In the genomic region with DNA sequence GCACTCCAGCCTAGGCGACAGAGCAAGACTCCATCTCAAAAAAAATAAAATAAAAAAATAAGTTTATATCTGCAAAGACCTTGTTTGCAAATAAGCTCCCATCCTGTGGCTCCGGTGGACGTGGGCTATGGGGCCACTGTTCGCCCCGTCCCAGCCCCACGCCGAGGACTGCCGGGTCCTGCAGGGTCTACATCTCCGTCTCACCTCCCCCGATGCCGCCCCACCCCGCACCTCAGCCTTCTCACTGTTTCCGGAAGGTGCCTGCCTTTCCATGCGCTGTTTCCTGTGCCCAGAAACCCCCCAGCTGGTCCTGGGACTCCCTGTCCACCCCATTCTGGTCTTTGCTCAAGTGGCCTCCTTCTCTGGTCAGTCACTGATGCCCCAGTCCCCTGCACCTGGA, we compare ENCODE assay signal across 1 cellular context.
TF ChIP-seq lines count a peak whose summit lies in the region.

No MANE protein-coding gene starts in this region.

TF ChIP-seq in H1, 55 proteins besides CTCF, POLR2A, EP300 and RAD21:
- TF ChIP-seq JUN (IDR thresholded peaks at IDR 0.05; ENCODE audit: low read depth, low read length): no peak
- no peak for TF ChIP-seq CHD2 (IDR thresholded peaks at IDR 0.05; ENCODE audit: low read length)
- TF ChIP-seq RBBP5 (IDR thresholded peaks at IDR 0.05; ENCODE audit: borderline replicate concordance, low read depth, low read length): no peak
- no peak for TF ChIP-seq SP2 (IDR thresholded peaks at IDR 0.05; ENCODE audit: low read length)
- no peak for TF ChIP-seq MAFK (IDR thresholded peaks at IDR 0.05; ENCODE audit: low read depth, low read length)
- TF ChIP-seq EZH2 (IDR thresholded peaks at IDR 0.05; ENCODE audit: low read depth, low read length, severe bottlenecking): no peak
- TF ChIP-seq ASH2L (IDR thresholded peaks at IDR 0.05; ENCODE audit: low read length): no peak
- TF ChIP-seq NANOG (IDR thresholded peaks at IDR 0.05; ENCODE audit: insufficient read depth, low read depth, low read length, poor library complexity, severe bottlenecking): no peak
- TF ChIP-seq KDM1A (IDR thresholded peaks at IDR 0.05; ENCODE audit: borderline replicate concordance, low read length): no peak
- TF ChIP-seq CTBP2 (IDR thresholded peaks at IDR 0.05; ENCODE audit: borderline replicate concordance, insufficient read depth, insufficient read length, low read length): no peak
- TF ChIP-seq, protein P1, sequence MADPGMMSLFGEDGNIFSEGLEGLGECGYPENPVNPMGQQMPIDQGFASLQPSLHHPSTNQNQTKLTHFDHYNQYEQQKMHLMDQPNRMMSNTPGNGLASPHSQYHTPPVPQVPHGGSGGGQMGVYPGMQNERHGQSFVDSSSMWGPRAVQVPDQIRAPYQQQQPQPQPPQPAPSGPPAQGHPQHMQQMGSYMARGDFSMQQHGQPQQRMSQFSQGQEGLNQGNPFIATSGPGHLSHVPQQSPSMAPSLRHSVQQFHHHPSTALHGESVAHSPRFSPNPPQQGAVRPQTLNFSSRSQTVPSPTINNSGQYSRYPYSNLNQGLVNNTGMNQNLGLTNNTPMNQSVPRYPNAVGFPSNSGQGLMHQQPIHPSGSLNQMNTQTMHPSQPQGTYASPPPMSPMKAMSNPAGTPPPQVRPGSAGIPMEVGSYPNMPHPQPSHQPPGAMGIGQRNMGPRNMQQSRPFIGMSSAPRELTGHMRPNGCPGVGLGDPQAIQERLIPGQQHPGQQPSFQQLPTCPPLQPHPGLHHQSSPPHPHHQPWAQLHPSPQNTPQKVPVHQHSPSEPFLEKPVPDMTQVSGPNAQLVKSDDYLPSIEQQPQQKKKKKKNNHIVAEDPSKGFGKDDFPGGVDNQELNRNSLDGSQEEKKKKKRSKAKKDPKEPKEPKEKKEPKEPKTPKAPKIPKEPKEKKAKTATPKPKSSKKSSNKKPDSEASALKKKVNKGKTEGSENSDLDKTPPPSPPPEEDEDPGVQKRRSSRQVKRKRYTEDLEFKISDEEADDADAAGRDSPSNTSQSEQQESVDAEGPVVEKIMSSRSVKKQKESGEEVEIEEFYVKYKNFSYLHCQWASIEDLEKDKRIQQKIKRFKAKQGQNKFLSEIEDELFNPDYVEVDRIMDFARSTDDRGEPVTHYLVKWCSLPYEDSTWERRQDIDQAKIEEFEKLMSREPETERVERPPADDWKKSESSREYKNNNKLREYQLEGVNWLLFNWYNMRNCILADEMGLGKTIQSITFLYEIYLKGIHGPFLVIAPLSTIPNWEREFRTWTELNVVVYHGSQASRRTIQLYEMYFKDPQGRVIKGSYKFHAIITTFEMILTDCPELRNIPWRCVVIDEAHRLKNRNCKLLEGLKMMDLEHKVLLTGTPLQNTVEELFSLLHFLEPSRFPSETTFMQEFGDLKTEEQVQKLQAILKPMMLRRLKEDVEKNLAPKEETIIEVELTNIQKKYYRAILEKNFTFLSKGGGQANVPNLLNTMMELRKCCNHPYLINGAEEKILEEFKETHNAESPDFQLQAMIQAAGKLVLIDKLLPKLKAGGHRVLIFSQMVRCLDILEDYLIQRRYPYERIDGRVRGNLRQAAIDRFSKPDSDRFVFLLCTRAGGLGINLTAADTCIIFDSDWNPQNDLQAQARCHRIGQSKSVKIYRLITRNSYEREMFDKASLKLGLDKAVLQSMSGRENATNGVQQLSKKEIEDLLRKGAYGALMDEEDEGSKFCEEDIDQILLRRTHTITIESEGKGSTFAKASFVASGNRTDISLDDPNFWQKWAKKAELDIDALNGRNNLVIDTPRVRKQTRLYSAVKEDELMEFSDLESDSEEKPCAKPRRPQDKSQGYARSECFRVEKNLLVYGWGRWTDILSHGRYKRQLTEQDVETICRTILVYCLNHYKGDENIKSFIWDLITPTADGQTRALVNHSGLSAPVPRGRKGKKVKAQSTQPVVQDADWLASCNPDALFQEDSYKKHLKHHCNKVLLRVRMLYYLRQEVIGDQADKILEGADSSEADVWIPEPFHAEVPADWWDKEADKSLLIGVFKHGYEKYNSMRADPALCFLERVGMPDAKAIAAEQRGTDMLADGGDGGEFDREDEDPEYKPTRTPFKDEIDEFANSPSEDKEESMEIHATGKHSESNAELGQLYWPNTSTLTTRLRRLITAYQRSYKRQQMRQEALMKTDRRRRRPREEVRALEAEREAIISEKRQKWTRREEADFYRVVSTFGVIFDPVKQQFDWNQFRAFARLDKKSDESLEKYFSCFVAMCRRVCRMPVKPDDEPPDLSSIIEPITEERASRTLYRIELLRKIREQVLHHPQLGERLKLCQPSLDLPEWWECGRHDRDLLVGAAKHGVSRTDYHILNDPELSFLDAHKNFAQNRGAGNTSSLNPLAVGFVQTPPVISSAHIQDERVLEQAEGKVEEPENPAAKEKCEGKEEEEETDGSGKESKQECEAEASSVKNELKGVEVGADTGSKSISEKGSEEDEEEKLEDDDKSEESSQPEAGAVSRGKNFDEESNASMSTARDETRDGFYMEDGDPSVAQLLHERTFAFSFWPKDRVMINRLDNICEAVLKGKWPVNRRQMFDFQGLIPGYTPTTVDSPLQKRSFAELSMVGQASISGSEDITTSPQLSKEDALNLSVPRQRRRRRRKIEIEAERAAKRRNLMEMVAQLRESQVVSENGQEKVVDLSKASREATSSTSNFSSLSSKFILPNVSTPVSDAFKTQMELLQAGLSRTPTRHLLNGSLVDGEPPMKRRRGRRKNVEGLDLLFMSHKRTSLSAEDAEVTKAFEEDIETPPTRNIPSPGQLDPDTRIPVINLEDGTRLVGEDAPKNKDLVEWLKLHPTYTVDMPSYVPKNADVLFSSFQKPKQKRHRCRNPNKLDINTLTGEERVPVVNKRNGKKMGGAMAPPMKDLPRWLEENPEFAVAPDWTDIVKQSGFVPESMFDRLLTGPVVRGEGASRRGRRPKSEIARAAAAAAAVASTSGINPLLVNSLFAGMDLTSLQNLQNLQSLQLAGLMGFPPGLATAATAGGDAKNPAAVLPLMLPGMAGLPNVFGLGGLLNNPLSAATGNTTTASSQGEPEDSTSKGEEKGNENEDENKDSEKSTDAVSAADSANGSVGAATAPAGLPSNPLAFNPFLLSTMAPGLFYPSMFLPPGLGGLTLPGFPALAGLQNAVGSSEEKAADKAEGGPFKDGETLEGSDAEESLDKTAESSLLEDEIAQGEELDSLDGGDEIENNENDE (IDR thresholded peaks at IDR 0.05; ENCODE audit: insufficient replicate concordance, low read length): no peak
- TF ChIP-seq TAF7 (optimal IDR thresholded peaks at IDR 0.05; ENCODE audit: borderline replicate concordance, low read depth, low read length): no peak
- no peak for TF ChIP-seq KDM5A (IDR thresholded peaks at IDR 0.05; ENCODE audit: low read length)
- TF ChIP-seq CREB1 (IDR thresholded peaks at IDR 0.05): no peak
